26 cellular contexts compared by ENCODE assay signal in genomic region chr12:125056306-125056705, GRCh38.
"Had no signal": no experiment of that assay in that cellular context is flagged by ENCODE, and none has a peak within 500 bp of the region (broad histone marks: within the 10 kb centered on the region; RNA-seq: fewer than 3 reads in every experiment).

No MANE protein-coding gene starts in this region.

- H3K4me1 Mint-ChIP-seq: activated T-helper 17 cell treated with anti-CD3 and anti-CD28 coated beads, Interleukin-2, amount 50 U/mL, for 72 hours; brain; T-helper 17 cell had no signal

- H3K36me3 Mint-ChIP-seq: activated naive CD8-positive, alpha-beta T cell had no signal

- H3K27ac Mint-ChIP-seq: activated naive CD4-positive, alpha-beta T cell treated with anti-CD3 and anti-CD28 coated beads for 36 hours; activated naive CD8-positive, alpha-beta T cell; activated T-helper 17 cell treated with anti-CD3 and anti-CD28 coated beads, Interleukin-2, amount 50 U/mL, for 72 hours; brain; T-helper 17 cell; WTC11 had no signal

- H3K4me3 ChIP-seq: cardiac muscle cell had no signal

- H3K4me3 Mint-ChIP-seq: activated naive CD4-positive, alpha-beta T cell treated with anti-CD3 and anti-CD28 coated beads for 36 hours; activated naive CD8-positive, alpha-beta T cell; activated T-helper 17 cell treated with anti-CD3 and anti-CD28 coated beads, Interleukin-2, amount 50 U/mL, for 72 hours; brain; T-helper 17 cell; WTC11 had no signal

- H3K9me3 Mint-ChIP-seq: activated naive CD4-positive, alpha-beta T cell treated with anti-CD3 and anti-CD28 coated beads for 36 hours; activated T-helper 17 cell treated with anti-CD3 and anti-CD28 coated beads, Interleukin-2, amount 50 U/mL, for 72 hours had no signal

- H3K27ac ChIP-seq: cardiac muscle cell had no signal

- DNase-seq: activated CD4-positive, alpha-beta T cell treated with anti-CD3 and anti-CD28 coated beads for 48 hours; activated CD4-positive, alpha-beta T cell treated with anti-CD3 and anti-CD28 coated beads, Interleukin-2, amount 50 U/mL, for 4 hours; activated CD4-positive, CD25-positive, alpha-beta regulatory T cell treated with anti-CD3 and anti-CD28 coated beads, Interleukin-2, amount 50 U/mL, for 72 hours; activated CD8-positive, alpha-beta memory T cell treated with anti-CD3 and anti-CD28 coated beads for 24 hours; activated gamma-delta T cell; activated naive CD4-positive, alpha-beta T cell treated with anti-CD3 and anti-CD28 coated beads for 36 hours; activated T-cell treated with anti-CD3 and anti-CD28 coated beads, Interleukin-2, amount 50 U/mL, for 48 hours; amygdala; Kasumi-1; KBM-7; MV-4-11; NCI-H1105; NCI-H1436; NCI-H1694 treated with DMSO at 0.1 percent for 48 hours; NCI-H2029 treated with DMSO at 0.1 percent for 48 hours; NCI-H446; NCI-H524; PC-3; SIG-M5; T-helper 17 cell; T-helper 9 cell had no signal

- ATAC-seq: activated T-helper 17 cell treated with anti-CD3 and anti-CD28 coated beads, Interleukin-2, amount 50 U/mL, for 72 hours; PC-3; T-helper 17 cell; WTC11 had no signal

- H3K27me3 ChIP-seq: cardiac muscle cell had no signal

- H3K36me3 ChIP-seq: cardiac muscle cell had no signal
